ENCODE assay signal across 11 cellular contexts in the genomic region with DNA sequence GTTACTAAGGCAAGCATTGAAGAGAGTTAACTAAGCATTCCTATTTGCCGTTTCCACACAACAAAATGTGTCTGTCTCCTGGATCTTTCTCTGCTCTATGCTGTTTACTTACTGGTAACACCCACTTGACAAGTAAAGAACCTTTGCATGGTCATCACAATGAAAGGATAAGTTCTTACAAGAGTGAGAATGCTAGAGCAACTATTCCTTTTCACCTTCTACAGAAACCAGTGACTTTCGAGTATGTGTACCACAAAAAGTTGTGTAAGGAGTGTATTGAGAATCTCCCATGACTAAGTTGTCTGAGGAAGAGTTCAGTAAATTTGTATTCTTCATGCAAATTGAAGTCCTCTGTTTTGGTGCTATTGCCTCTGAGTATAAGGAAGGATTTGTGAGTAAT. TPM values are rescaled to one million over a fixed set of nuclear protein-coding genes. Genes with fewer than 3 reads are reported as not detected.
DNase-seq lines count a peak whose midpoint lies in the region; ATAC-seq and TF ChIP-seq lines count a peak whose summit lies in the region.
"Had no signal": no experiment of that assay in that cellular context is flagged by ENCODE, and none has a peak within 500 bp of the region (broad histone marks: within the 10 kb centered on the region; RNA-seq: fewer than 3 reads in every experiment).

No MANE protein-coding gene starts in this region.

- 66% methylated on average over 2 of the region's 2 CpGs for whole genome bisulfite sequencing in hepatocyte (ENCODE audit: low lambda C conversion rate, missing lambda C conversion rate)

- intact Hi-C loops in head of caudate nucleus (cut with DNase I) (no loop called here), uterus (cut with DNase I; ENCODE audit: low total_unique reads) (no loop called here)

- no peak for TF ChIP-seq POLR2A in uterus (IDR thresholded peaks at IDR 0.05)

- H3K27me3 ChIP-seq in RWPE2 (ENCODE audit: insufficient read depth, poor library complexity, severe bottlenecking) (no peaks in the 10 kb centered on the region), hepatocyte (no peaks in the 10 kb centered on the region), uterus (no peaks in the 10 kb centered on the region)
- H3K27me3 ChIP-seq: upper lobe of left lung had no signal

- H3K4me3 ChIP-seq in RWPE2 (ENCODE audit: severe bottlenecking) (no peak overlapping the region), hepatocyte (no peak overlapping the region), uterus (no peak overlapping the region)
- H3K4me3 ChIP-seq: skin epidermis, upper lobe of left lung had no signal

- peak overlapping the region; percentile 10 for H3K4me2 ChIP-seq in hepatocyte

- H3K79me2 ChIP-seq in hepatocyte: peaks cover 98% of the 10 kb centered on the region

- TF ChIP-seq CTCF in RWPE2 (IDR thresholded peaks at IDR 0.05; ENCODE audit: poor library complexity, severe bottlenecking) (no peak), hepatocyte (IDR thresholded peaks at IDR 0.05; ENCODE audit: poor library complexity) (no peak), uterus (IDR thresholded peaks at IDR 0.05) (no peak)

- H2AFZ ChIP-seq in hepatocyte: no peak overlapping the region

- no peaks in the 10 kb centered on the region for H3K9me3 ChIP-seq in RWPE2 (ENCODE audit: severe bottlenecking)
- no peaks in the 10 kb centered on the region for H3K9me3 ChIP-seq in hepatocyte (ENCODE audit: low read depth)
- H3K9me3 ChIP-seq in uterus: no peaks in the 10 kb centered on the region
- H3K9me3 ChIP-seq: upper lobe of left lung had no signal

- H3K27ac ChIP-seq in RWPE2 (ENCODE audit: poor library complexity, severe bottlenecking): peak overlapping the region; percentile 84
- no peak overlapping the region for H3K27ac ChIP-seq in hepatocyte
- H3K27ac ChIP-seq in uterus: no peak overlapping the region

- H4K20me1 ChIP-seq in hepatocyte (ENCODE audit: insufficient read depth, poor library complexity, severe bottlenecking): peaks cover 78% of the 10 kb centered on the region

- peak; percentile 26 for ATAC-seq in GM19395 (IDR thresholded peaks at IDR 0.05; ENCODE audit: unreplicated experiment)
- ATAC-seq in RWPE2 (ENCODE audit: low read depth): no peak

- H3K4me1 ChIP-seq in RWPE2 (ENCODE audit: insufficient read depth, poor library complexity, severe bottlenecking) (peaks cover 95% of the 10 kb centered on the region), hepatocyte (ENCODE audit: insufficient read depth) (peaks cover 34% of the 10 kb centered on the region), uterus (peaks cover 3 to 34% of the 10 kb centered on the region in 2 donors)

- peak; percentile 57 for DNase-seq in CD1c-positive myeloid dendritic cell (ENCODE audit: extremely low spot score)
- no peak for DNase-seq in RWPE2 (ENCODE audit: low spot score)
- DNase-seq in hepatocyte (ENCODE audit: low spot score): no peak
- no peak for DNase-seq in iPS-NIHi11 (ENCODE audit: low spot score)
- no peak for DNase-seq in head of caudate nucleus
- no peak for DNase-seq in NCI-H1436 (lab: John Stamatoyannopoulos, UW)
- no peak for DNase-seq in uterus
- DNase-seq: NCI-H82, upper lobe of left lung had no signal

- H3K36me3 ChIP-seq in RWPE2 (ENCODE audit: low read depth) (peaks cover 96% of the 10 kb centered on the region), hepatocyte (replicated peaks; ENCODE audit: insufficient read depth, low read depth) (no peaks in the 10 kb centered on the region), uterus (no peaks in the 10 kb centered on the region)

- no peaks in the 10 kb centered on the region for H3K9me2 ChIP-seq in hepatocyte (replicated peaks; ENCODE audit: insufficient read depth)

RNA-seq across cellular contexts. Expression of a gene that starts 10.8 kb away (rescaled TPM):
- total RNA-seq in hepatocyte: 111 and 112 TPM in 2 replicates
- 19.9 and 22.7 TPM in 2 replicates for polyA plus RNA-seq in hepatocyte
- 10 to 100 TPM; 17.9 to 58.5 (median 52.5) TPM for total RNA-seq in uterus
